8 cellular contexts compared by ENCODE assay signal in the genomic region with DNA sequence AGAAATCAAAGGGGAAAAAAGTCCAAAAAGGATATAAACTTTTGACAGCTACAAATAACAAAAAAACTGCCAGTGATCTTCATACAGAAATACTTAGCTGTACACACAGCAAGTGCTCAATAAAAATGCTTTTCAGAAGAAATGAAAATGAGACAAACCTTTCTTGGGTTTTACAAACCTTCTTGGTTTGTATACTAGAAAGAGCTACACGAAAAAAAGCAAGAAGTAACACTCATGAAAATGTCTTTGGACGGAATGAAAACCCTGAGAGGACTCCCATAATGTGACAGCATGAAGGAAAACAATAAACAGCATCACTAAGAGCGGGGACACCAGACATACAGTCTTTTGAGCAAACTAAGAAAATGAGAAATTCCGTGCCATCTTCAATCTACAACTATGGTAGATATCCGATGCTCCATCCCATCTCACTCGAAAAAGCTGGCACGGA. TPM values are rescaled to one million over a fixed set of nuclear protein-coding genes. Genes with fewer than 3 reads are reported as not detected.
A peak's percentile ranks its signal among the peaks of the same experiment; 100 is the strongest.
DNase-seq lines count a peak whose midpoint lies in the region; ATAC-seq and TF ChIP-seq lines count a peak whose summit lies in the region.

No MANE protein-coding gene starts in this region.

- H3K27ac ChIP-seq in MM.1S (ENCODE audit: low read length) (peak overlapping the region; percentile 93), caudate nucleus (ENCODE audit: low read depth, low read length) (peak overlapping the region; percentile 36), mesodermal cell (ENCODE audit: low read depth, low read length, severe bottlenecking) (peak overlapping the region; percentile 55), aorta (ENCODE audit: low read depth in 1 of 2, low read length in 2 of 2) (peak overlapping the region; percentile 90 to 97)

- H3K36me3 ChIP-seq in Caco-2 (ENCODE audit: control insufficient read depth, insufficient read depth, low read length) (no peaks in the 10 kb centered on the region), MM.1S (replicated peaks; ENCODE audit: insufficient read depth, low read length) (0 out of 2 replicates have a peak, but pooled peaks cover 7% of the 10 kb centered on the region), mesodermal cell (ENCODE audit: control insufficient read depth, insufficient read depth, low read length) (peaks cover 5% of the 10 kb centered on the region), aorta (ENCODE audit: control insufficient read depth in 1 of 2, insufficient read depth in 2 of 2, low read length in 1 of 2) (no peaks in the 10 kb centered on the region)

- no peaks in the 10 kb centered on the region for H3K9me2 ChIP-seq in MM.1S (replicated peaks; ENCODE audit: insufficient read depth, low read length)

- H3K79me2 ChIP-seq in MM.1S (ENCODE audit: low read length) = peaks cover 55% of the 10 kb centered on the region

- peak overlapping the region; percentile 68 for H3K4me3 ChIP-seq in Caco-2 (ENCODE audit: low read depth, low read length)
- H3K4me3 ChIP-seq in MM.1S (ENCODE audit: low read length) = peak overlapping the region; percentile 91
- H3K4me3 ChIP-seq in mesodermal cell (ENCODE audit: extremely low read depth, insufficient read depth, low read length, poor library complexity, severe bottlenecking) = peak overlapping the region; percentile 76
- H3K4me3 ChIP-seq in aorta (ENCODE audit: low read length in 2 of 2) = peak overlapping the region; percentile 93 to 98

- H3K9ac ChIP-seq in MM.1S (ENCODE audit: low read length) = peak overlapping the region; percentile 95

- 0 to 3% methylated on average over 2 to 5 of the region's 7 CpGs for WGBS in mesodermal cell (ENCODE audit: insufficient coverage in 2 of 2), 2 experiments
- 0 to 1% methylated on average over 7 of the region's 7 CpGs for WGBS in aorta, 2 donors

- no peaks in the 10 kb centered on the region for H3K27me3 Mint-ChIP-seq in Caco-2 (ENCODE audit: insufficient read depth, unreplicated experiment)

- H3K4me3 Mint-ChIP-seq in Caco-2 (ENCODE audit: unreplicated experiment) = peak overlapping the region; percentile 77

- no peak for ATAC-seq in aorta (ENCODE audit: low FRiP score)
- ATAC-seq in GM21737 (IDR thresholded peaks at IDR 0.05; ENCODE audit: unreplicated experiment) = no peak

- H2AFZ ChIP-seq in MM.1S (ENCODE audit: low read length) = peak overlapping the region; percentile 83

- TSS peak; percentile 45 for BruUV-seq in Caco-2 (replicated peaks; lab: Mats Ljungman, UMichigan)

- peaks cover 18% of the 10 kb centered on the region for H3F3A ChIP-seq in MM.1S (ENCODE audit: insufficient read depth, low read length)

- peaks cover 12% of the 10 kb centered on the region; the same call in 1 of the 2 replicates for H3K4me1 ChIP-seq in Caco-2
- H3K4me1 ChIP-seq in MM.1S (ENCODE audit: low read length) = peaks cover 8% of the 10 kb centered on the region
- peaks cover 10% of the 10 kb centered on the region for H3K4me1 ChIP-seq in mesodermal cell (ENCODE audit: control insufficient read depth, insufficient read depth, low read length, poor library complexity, severe bottlenecking)
- peaks cover 0 to 1% of the 10 kb centered on the region in 2 donors for H3K4me1 ChIP-seq in aorta (ENCODE audit: control insufficient read depth in 1 of 2, insufficient read depth in 2 of 2, low read length in 2 of 2)

- no peaks in the 10 kb centered on the region for H3K9me3 Mint-ChIP-seq in Caco-2 (ENCODE audit: unreplicated experiment)

- POLR2A ChIA-PET in Caco-2 (lab: Charles Lee) = no interaction called here

- DNase-seq in Caco-2 (no peak), MM.1S (no peak), caudate nucleus (lab: John Stamatoyannopoulos, UW) (no peak), aorta (no peak), NOMO-1 treated with DMSO at 0.1 percent for 48 hours (lab: John Stamatoyannopoulos, UW; ENCODE audit: unreplicated experiment) (no peak), cerebellar nuclear complex (lab: John Stamatoyannopoulos, UW) (no peak)

- CTCF ChIA-PET in Caco-2 (lab: Charles Lee) = no interaction called here

- H3K4me1 Mint-ChIP-seq in Caco-2 (ENCODE audit: low read depth, unreplicated experiment) = peaks cover 6% of the 10 kb centered on the region

- peak overlapping the region; percentile 99 for H3K4me2 ChIP-seq in MM.1S (ENCODE audit: low read depth, low read length)

- peaks cover 12% of the 10 kb centered on the region for H3K36me3 Mint-ChIP-seq in Caco-2 (ENCODE audit: insufficient read depth, unreplicated experiment)

- intact Hi-C loops in Caco-2 (cut with micrococcal nuclease; ENCODE audit: unreplicated experiment) = loop anchor here (2.0 to 10.0 kb wide), 4 partner anchors 136 to 1574 kb away; no protein-coding TSS in a partner anchor
- intact Hi-C loops in aorta (cut with DNase I) = no loop called here

- H3K27me3 ChIP-seq in Caco-2 (replicated peaks; ENCODE audit: control insufficient read depth, insufficient read depth, low read length) (no peaks in the 10 kb centered on the region), MM.1S (replicated peaks; ENCODE audit: insufficient read depth, low read length) (no peaks in the 10 kb centered on the region), aorta (ENCODE audit: control insufficient read depth in 1 of 2, insufficient read depth in 2 of 2, low read length in 1 of 2) (no peaks in the 10 kb centered on the region)

- TF ChIP-seq CTCF in Caco-2 (IDR thresholded peaks at IDR 0.05; ENCODE audit: insufficient read depth in 1 of 2, low read depth in 1 of 2, low read length in 1 of 2, severe bottlenecking in 1 of 2, unreplicated experiment in 1 of 2) (no peak), MM.1S (IDR thresholded peaks at IDR 0.05; ENCODE audit: low read length) (no peak)

- H3K27ac Mint-ChIP-seq in Caco-2 (ENCODE audit: unreplicated experiment) = peak overlapping the region; percentile 95

- no peaks in the 10 kb centered on the region for H3K9me3 ChIP-seq in Caco-2
- no peaks in the 10 kb centered on the region for H3K9me3 ChIP-seq in MM.1S (replicated peaks; ENCODE audit: insufficient read depth, low read length)
- no peaks in the 10 kb centered on the region for H3K9me3 ChIP-seq in mesodermal cell (ENCODE audit: control insufficient read depth, low read length)
- H3K9me3 ChIP-seq in aorta (ENCODE audit: control insufficient read depth, low read length) = no peaks in the 10 kb centered on the region

- H4K20me1 ChIP-seq in MM.1S (ENCODE audit: insufficient read depth, low read length) = peaks cover 26% of the 10 kb centered on the region

RNA-seq across cellular contexts. Expression of gene BARD1, which starts 1.0 kb away (rescaled TPM):
- total RNA-seq in Caco-2 (2022) = 23.8 and 26.1 TPM in 2 replicates
- polyA plus RNA-seq in mesodermal cell (2013, experiment 1 of 2) = 10.2 TPM
- 23.5 TPM for polyA plus RNA-seq in mesodermal cell (2013, experiment 2 of 2)
- 10 to 100 TPM; 19.0 to 21.2 TPM for total RNA-seq in aorta
- polyA plus RNA-seq in aorta = 1 to 10 TPM in 1 of 2 donors, under 1 TPM in 1; 0.25 to 3.3 TPM

Comparison
In these comparisons a context has a peak if more than half of its experiments do, and no peak if none do; other contexts are left out.
1. H3K27ac ChIP-seq: peak in every context shown above with its lines; median percentile 94 in aorta; 93 in MM.1S; 55 in mesodermal cell; 36 in caudate nucleus.